In genomic region chr16:55655709-55656694, GRCh38 we compare ENCODE assay signal across 13 cellular contexts. TPM values are rescaled to one million over a fixed set of nuclear protein-coding genes. Genes with fewer than 3 reads are reported as not detected.
DNase-seq lines count a peak whose midpoint lies in the region; ATAC-seq and TF ChIP-seq lines count a peak whose summit lies in the region.
"Had no signal": no experiment of that assay in that cellular context is flagged by ENCODE, and none has a peak within 500 bp of the region (broad histone marks: within the 10 kb centered on the region; RNA-seq: fewer than 3 reads in every experiment).

Gene SLC6A2 (plus strand): TSS chr16:55655988. CDS start chr16:55656695, 707 bp downstream.

- TF ChIP-seq POLR2A in gastroesophageal sphincter (IDR thresholded peaks at IDR 0.05): no peak

- no peaks in the 10 kb centered on the region for H3K9me3 Mint-ChIP-seq in mesothelial cell of epicardium
- H3K9me3 Mint-ChIP-seq: activated CD4-positive, alpha-beta memory T cell treated with anti-CD3 and anti-CD28 coated beads, Interleukin-2, amount 10 ng/mL, durations not matched to agents 7 days and 5 days; stimulated activated naive B cell treated with anti-CD40 and anti-IgM and Interleukin-4, amounts not matched to agents 10 μg/mL and 1 μg/mL and 100 μg/mL, for 72 hours had no signal

- H3K27me3 Mint-ChIP-seq in mesothelial cell of epicardium (ENCODE audit: low read depth): peaks cover 47% of the 10 kb centered on the region

- peaks cover 45% of the 10 kb centered on the region for H3K27me3 ChIP-seq in RWPE2 (ENCODE audit: insufficient read depth, poor library complexity, severe bottlenecking)
- H3K27me3 ChIP-seq in gastroesophageal sphincter: peaks cover 62% of the 10 kb centered on the region

- WGBS in gastroesophageal sphincter (ENCODE audit: low coverage in 1 of 2), 2 donors: 0% methylated on average over 6 to 13 of the region's 90 CpGs

- H3K36me3 Mint-ChIP-seq in mesothelial cell of epicardium: no peaks in the 10 kb centered on the region
- H3K36me3 Mint-ChIP-seq: stimulated activated naive B cell treated with anti-CD40 and anti-IgM and Interleukin-4, amounts not matched to agents 10 μg/mL and 1 μg/mL and 100 μg/mL, for 72 hours had no signal

- H3K4me3 Mint-ChIP-seq in mesothelial cell of epicardium: peak within 1 kb of the TSS; percentile 65
- H3K4me3 Mint-ChIP-seq: activated CD4-positive, alpha-beta memory T cell treated with anti-CD3 and anti-CD28 coated beads, Interleukin-2, amount 10 ng/mL, durations not matched to agents 7 days and 5 days; B cell; stimulated activated naive B cell treated with anti-CD40 and anti-IgM and Interleukin-4, amounts not matched to agents 10 μg/mL and 1 μg/mL and 100 μg/mL, for 72 hours had no signal

- H3K4me3 ChIP-seq in RWPE2 (ENCODE audit: severe bottlenecking) (peak within 1 kb of the TSS; percentile 23), gastroesophageal sphincter (peak within 1 kb of the TSS; percentile 30 to 52)

- peak; percentile 65 for DNase-seq in AG20443 (ENCODE audit: low spot score)
- DNase-seq in RWPE2 (ENCODE audit: low spot score): no peak
- DNase-seq in mesothelial cell of epicardium (ENCODE audit: low spot score in 2 of 2, unreplicated experiment in 2 of 2): no peak
- no peak for DNase-seq in KG1 (lab: John Stamatoyannopoulos, UW)
- DNase-seq in COLO829 (ENCODE audit: low spot score): no peak
- DNase-seq in activated naive CD4-positive, alpha-beta T cell (lab: John Stamatoyannopoulos, UW): no peak
- DNase-seq: activated CD4-positive, alpha-beta memory T cell treated with anti-CD3 and anti-CD28 coated beads, Interleukin-2, amount 10 ng/mL, durations not matched to agents 7 days and 5 days; central memory CD4-positive, alpha-beta T cell; NCI-H1436 treated with DMSO at 0.1 percent for 48 hours; stimulated activated naive B cell treated with anti-CD40 and anti-IgM and Interleukin-4, amounts not matched to agents 10 μg/mL and 1 μg/mL and 100 μg/mL, for 72 hours had no signal

- H3K4me1 ChIP-seq in RWPE2 (ENCODE audit: insufficient read depth, poor library complexity, severe bottlenecking): no peaks in the 10 kb centered on the region
- peaks cover 0 to 26% (median 14%) of the 10 kb centered on the region in 3 donors for H3K4me1 ChIP-seq in gastroesophageal sphincter

- H3K9me3 ChIP-seq in RWPE2 (ENCODE audit: severe bottlenecking): no peaks in the 10 kb centered on the region
- no peaks in the 10 kb centered on the region for H3K9me3 ChIP-seq in gastroesophageal sphincter

- peak; percentile 79 for ATAC-seq in RWPE2 (ENCODE audit: low read depth)
- peak; percentile 59 for ATAC-seq in gastroesophageal sphincter
- ATAC-seq in HG02763 (IDR thresholded peaks at IDR 0.05; ENCODE audit: unreplicated experiment): no peak
- ATAC-seq: stimulated activated naive B cell treated with anti-CD40 and anti-IgM and Interleukin-4, amounts not matched to agents 10 μg/mL and 1 μg/mL and 100 μg/mL, for 72 hours had no signal

- H3K4me1 Mint-ChIP-seq in mesothelial cell of epicardium: peaks cover 9% of the 10 kb centered on the region
- H3K4me1 Mint-ChIP-seq: activated CD4-positive, alpha-beta memory T cell treated with anti-CD3 and anti-CD28 coated beads, Interleukin-2, amount 10 ng/mL, durations not matched to agents 7 days and 5 days; B cell; stimulated activated naive B cell treated with anti-CD40 and anti-IgM and Interleukin-4, amounts not matched to agents 10 μg/mL and 1 μg/mL and 100 μg/mL, for 72 hours had no signal

- H3K36me3 ChIP-seq in RWPE2 (ENCODE audit: low read depth) (no peaks in the 10 kb centered on the region), gastroesophageal sphincter (no peaks in the 10 kb centered on the region)

- no peak for TF ChIP-seq EP300 in gastroesophageal sphincter (IDR thresholded peaks at IDR 0.05)

- TF ChIP-seq CTCF in RWPE2 (IDR thresholded peaks at IDR 0.05; ENCODE audit: poor library complexity, severe bottlenecking) (peak; percentile 26), gastroesophageal sphincter (IDR thresholded peaks at IDR 0.05) (peak in 2 of 4 experiments; percentile 15 to 17), mesothelial cell of epicardium (IDR thresholded peaks at IDR 0.05; ENCODE audit: unreplicated experiment) (no peak)

- H3K27ac ChIP-seq in RWPE2 (ENCODE audit: poor library complexity, severe bottlenecking) (no peak within 1 kb of the TSS), gastroesophageal sphincter (peak within 1 kb of the TSS in 1 of 4 donors; percentile 37)

- no peak within 1 kb of the TSS for H3K27ac Mint-ChIP-seq in mesothelial cell of epicardium
- H3K27ac Mint-ChIP-seq: activated CD4-positive, alpha-beta memory T cell treated with anti-CD3 and anti-CD28 coated beads, Interleukin-2, amount 10 ng/mL, durations not matched to agents 7 days and 5 days; B cell; stimulated activated naive B cell treated with anti-CD40 and anti-IgM and Interleukin-4, amounts not matched to agents 10 μg/mL and 1 μg/mL and 100 μg/mL, for 72 hours had no signal

RNA-seq across cellular contexts. Expression of gene SLC6A2, which starts in this region (rescaled TPM):
- total RNA-seq in gastroesophageal sphincter (1 to 10 TPM in 2 of 4 donors, under 1 TPM in 2; 0.16 to 3.1 (median 1.3) TPM), mesothelial cell of epicardium (0.18 to 0.34 TPM (median 0.31 TPM) in 3 replicates)
- total RNA-seq: activated CD4-positive, alpha-beta memory T cell treated with anti-CD3 and anti-CD28 coated beads, Interleukin-2, amount 10 ng/mL, durations not matched to agents 7 days and 5 days; B cell had no signal
